ENCODE assay signal across 9 cellular contexts in genomic region chr13:27182844-27183497, GRCh38. TPM values are rescaled to one million over a fixed set of nuclear protein-coding genes. Genes with fewer than 3 reads are reported as not detected.
A peak's percentile ranks its signal among the peaks of the same experiment; 100 is the strongest.
DNase-seq lines count a peak whose midpoint lies in the region; ATAC-seq, FAIRE-seq and TF ChIP-seq lines count a peak whose summit lies in the region.
"Had no signal": no experiment of that assay in that cellular context is flagged by ENCODE, and none has a peak within 500 bp of the region (broad histone marks: within the 10 kb centered on the region; RNA-seq: fewer than 3 reads in every experiment).

No MANE protein-coding gene starts in this region.

- no peaks in the 10 kb centered on the region for H3K9me3 ChIP-seq in pancreas
- H3K9me3 ChIP-seq in naive thymus-derived CD4-positive, alpha-beta T cell (ENCODE audit: control insufficient read depth in 2 of 3, low read length in 3 of 3) = no peaks in the 10 kb centered on the region

- H3K36me3 Mint-ChIP-seq in naive thymus-derived CD4-positive, alpha-beta T cell = peaks cover 0 to 3% (median 0%) of the 10 kb centered on the region in 5 donors

- peaks cover 2 to 11% (median 9%) of the 10 kb centered on the region in 5 donors for H3K27me3 Mint-ChIP-seq in naive thymus-derived CD4-positive, alpha-beta T cell

- no peaks in the 10 kb centered on the region for H3K4me1 Mint-ChIP-seq in naive thymus-derived CD4-positive, alpha-beta T cell

- H3K9me3 Mint-ChIP-seq in naive thymus-derived CD4-positive, alpha-beta T cell = no peaks in the 10 kb centered on the region

- no peak for TF ChIP-seq CTCF in fibroblast of the aortic adventitia (IDR thresholded peaks at IDR 0.05; ENCODE audit: insufficient read depth, low read length)
- no peak for TF ChIP-seq CTCF in pancreas (IDR thresholded peaks at IDR 0.05)
- no peak for TF ChIP-seq CTCF in dorsolateral prefrontal cortex (IDR thresholded peaks at IDR 0.05 in 54 of 56, conservative IDR thresholded peaks at IDR 0.05 in 2 of 56; ENCODE audit: low read depth in 1 of 56, partially characterized antibody in 56 of 56)

- WGBS in pancreas, 2 donors = 65 to 66% methylated on average over 10 of the region's 10 CpGs

- no peak overlapping the region for H3K27ac Mint-ChIP-seq in naive thymus-derived CD4-positive, alpha-beta T cell

- peak; percentile 96 for DNase-seq in EL
- peak; percentile 88 to 92 for DNase-seq in SW 1271 (lab: John Stamatoyannopoulos, UW)
- peak; percentile 93 for DNase-seq in fibroblast of the aortic adventitia (ENCODE audit: low read depth)
- DNase-seq in pancreas = peak in 4 of 6 donors; percentile 35 to 72 (median 56)
- no peak for DNase-seq in dorsolateral prefrontal cortex
- no peak for DNase-seq in frontal cortex (ENCODE audit: low spot score in 2 of 2)
- DNase-seq in naive thymus-derived CD4-positive, alpha-beta T cell = no peak
- DNase-seq: NCI-H1930 had no signal

- H3K27ac ChIP-seq in pancreas (peak overlapping the region in 3 of 4 donors; percentile 39 to 80 (median 47)), dorsolateral prefrontal cortex (no peak overlapping the region)
- H3K27ac ChIP-seq in naive thymus-derived CD4-positive, alpha-beta T cell (ENCODE audit: low read depth, low read length) = no peak overlapping the region

- POLR2A ChIA-PET in naive thymus-derived CD4-positive, alpha-beta T cell (lab: Charles Lee) = no interaction called here

- CTCF ChIA-PET in naive thymus-derived CD4-positive, alpha-beta T cell (lab: Charles Lee) = interaction anchor here (1.0 kb wide), 1 partner anchor 197 kb away, joined by 4 read pairs; no protein-coding TSS in a partner anchor

- no peak overlapping the region for H3K4me3 Mint-ChIP-seq in naive thymus-derived CD4-positive, alpha-beta T cell

- no peaks in the 10 kb centered on the region for H3K36me3 ChIP-seq in pancreas
- no peaks in the 10 kb centered on the region for H3K36me3 ChIP-seq in naive thymus-derived CD4-positive, alpha-beta T cell (ENCODE audit: control insufficient read depth in 2 of 3, insufficient read depth in 3 of 3, low read length in 3 of 3)

- H3K27me3 ChIP-seq in pancreas = no peaks in the 10 kb centered on the region
- H3K27me3 ChIP-seq in dorsolateral prefrontal cortex = no peaks in the 10 kb centered on the region
- no peaks in the 10 kb centered on the region for H3K27me3 ChIP-seq in naive thymus-derived CD4-positive, alpha-beta T cell (ENCODE audit: control insufficient read depth in 2 of 2, insufficient read depth in 2 of 2, low read length in 2 of 2)

- H3K4me3 ChIP-seq in fibroblast of the aortic adventitia (ENCODE audit: low read depth, low read length) = no peak overlapping the region
- no peak overlapping the region for H3K4me3 ChIP-seq in pancreas
- no peak overlapping the region for H3K4me3 ChIP-seq in dorsolateral prefrontal cortex
- no peak overlapping the region for H3K4me3 ChIP-seq in naive thymus-derived CD4-positive, alpha-beta T cell (ENCODE audit: low read length)

- ATAC-seq in pancreas (peak; percentile 79 to 94 (median 87)), GM18519 (IDR thresholded peaks at IDR 0.05; ENCODE audit: low FRiP score, unreplicated experiment) (no peak)
- ATAC-seq in naive thymus-derived CD4-positive, alpha-beta T cell = no peak

- H3K4me1 ChIP-seq in pancreas = peaks cover 0 to 6% (median 6%) of the 10 kb centered on the region in 3 donors
- H3K4me1 ChIP-seq in naive thymus-derived CD4-positive, alpha-beta T cell (ENCODE audit: control insufficient read depth in 2 of 2, insufficient read depth in 2 of 2, low read length in 2 of 2) = no peaks in the 10 kb centered on the region

- intact Hi-C loops in pancreas (cut with DNase I) = no loop called here
- intact Hi-C loops in dorsolateral prefrontal cortex (cut with DNase I) = no loop called here
- intact Hi-C loops in naive thymus-derived CD4-positive, alpha-beta T cell (cut with micrococcal nuclease) = no loop called here

- FAIRE-seq in pancreas (lab: Jason Lieb, UNC) (no peak), frontal cortex (lab: Jason Lieb, UNC) (no peak)

RNA-seq across cellular contexts. Expression of gene USP12, which starts 11.4 kb away (rescaled TPM):
- total RNA-seq in fibroblast of the aortic adventitia (ENCODE audit: low replicate concordance) (15.3 and 28.2 TPM in 2 replicates), pancreas (10 to 100 TPM in 2 of 6 donors, 1 to 10 TPM in 4; 8.6 to 18.9 (median 9.4) TPM), dorsolateral prefrontal cortex (10 to 100 TPM; 26.3 to 48.7 (median 35.8) TPM), frontal cortex (62.0 TPM)
- polyA plus RNA-seq in pancreas = 1 to 10 TPM; 3.9 to 9.9 TPM
- 10 to 100 TPM; 22.2 to 53.5 (median 25.1) TPM for total RNA-seq in naive thymus-derived CD4-positive, alpha-beta T cell
- polyA plus RNA-seq in naive thymus-derived CD4-positive, alpha-beta T cell = 10 to 100 TPM; 11.0 to 11.3 TPM

Comparison
In these comparisons a context has a peak if more than half of its experiments do, and no peak if none do; other contexts are left out.
1. DNase-seq: peak in EL (single experiment), SW 1271 (2 of 2), fibroblast of the aortic adventitia (single experiment) and pancreas (4 of 6); none in dorsolateral prefrontal cortex (0 of 10), frontal cortex (0 of 2) and naive thymus-derived CD4-positive, alpha-beta T cell (0 of 9).
2. ATAC-seq: peak in pancreas (4 of 4); none in GM18519 (single experiment) and naive thymus-derived CD4-positive, alpha-beta T cell (single experiment).
3. H3K27ac ChIP-seq: peak in pancreas (3 of 4); none in dorsolateral prefrontal cortex (0 of 59) and naive thymus-derived CD4-positive, alpha-beta T cell (single experiment).